13 cellular contexts compared by ENCODE assay signal in the genomic region with DNA sequence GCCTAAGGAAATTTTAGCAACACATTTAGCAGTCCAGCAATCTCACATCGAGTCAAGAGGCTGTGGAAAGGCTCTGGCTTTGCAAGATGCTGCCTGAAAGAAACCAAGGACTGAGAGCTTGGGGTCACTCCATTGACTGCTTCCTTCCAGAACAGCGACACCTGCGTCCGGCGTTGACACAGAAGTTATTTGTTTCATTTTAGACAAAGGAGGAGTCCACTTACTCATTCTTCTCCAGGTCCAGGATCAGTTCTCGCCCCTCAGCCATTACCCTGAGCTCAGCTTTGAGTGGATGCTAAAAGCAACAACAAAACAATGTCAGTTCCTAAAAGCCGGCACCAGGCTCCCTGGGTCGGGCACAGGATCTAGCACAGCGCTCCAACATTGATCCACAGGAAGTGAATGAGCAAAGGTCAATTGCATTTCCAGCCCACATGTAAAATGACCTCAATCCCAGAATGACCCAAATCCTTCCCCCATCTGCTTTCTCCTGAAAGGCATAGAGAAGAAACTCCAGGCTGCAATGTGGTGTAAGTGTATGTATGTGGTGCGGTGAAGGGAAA. TPM values are rescaled to one million over a fixed set of nuclear protein-coding genes. Genes with fewer than 3 reads are reported as not detected.
DNase-seq lines count a peak whose midpoint lies in the region; ATAC-seq and TF ChIP-seq lines count a peak whose summit lies in the region.
"Had no signal": no experiment of that assay in that cellular context is flagged by ENCODE, and none has a peak within 500 bp of the region (broad histone marks: within the 10 kb centered on the region; RNA-seq: fewer than 3 reads in every experiment).

No MANE protein-coding gene starts in this region.

- H3K4me2 ChIP-seq in skeletal muscle satellite cell (ENCODE audit: low read length) = peak overlapping the region; percentile 56

- intact Hi-C loops in left cardiac atrium (cut with DNase I) = loop anchor here in 1 of 2 donors (5.0 kb wide), 1 partner anchor 47 kb away; no protein-coding TSS in a partner anchor

- H3K9ac ChIP-seq in skeletal muscle satellite cell (ENCODE audit: low read depth, low read length) = peak overlapping the region; percentile 46

- TF ChIP-seq CTCF in GM12874 (IDR thresholded peaks at IDR 0.05; ENCODE audit: insufficient read depth, low read depth, low read length) = 0 out of 2 replicates have a peak, but pooled peaks have one; percentile 20

- peak overlapping the region; percentile 23 for H3K4me3 ChIP-seq in skeletal muscle satellite cell (ENCODE audit: low read length)

- H3K36me3 ChIP-seq in skeletal muscle satellite cell (ENCODE audit: insufficient read depth, low read length) = peaks cover 37% of the 10 kb centered on the region

- DNase-seq in left cardiac atrium = peak; percentile 40
- DNase-seq in DMS153 treated with DMSO at 0.1 percent for 48 hours (lab: John Stamatoyannopoulos, UW; ENCODE audit: unreplicated experiment) = no peak
- DNase-seq in NCI-H446 treated with DMSO at 0.1 percent for 48 hours (lab: John Stamatoyannopoulos, UW) = no peak
- DNase-seq in NCI-H524 treated with DMSO at 0.1 percent for 48 hours (lab: John Stamatoyannopoulos, UW) = no peak
- DNase-seq: activated gamma-delta T cell treated with Interleukin-2 at 50 U/mL for 16 hours; DMS153; naive thymus-derived CD4-positive, alpha-beta T cell; NCI-H1436 had no signal

- H3K9me3 ChIP-seq in skeletal muscle satellite cell (replicated peaks; ENCODE audit: low read length) = no peaks in the 10 kb centered on the region

- no peaks in the 10 kb centered on the region for H3K27me3 ChIP-seq in skeletal muscle satellite cell (ENCODE audit: control insufficient read depth, insufficient read depth, low read length)

- peaks cover 55% of the 10 kb centered on the region for H3K4me1 ChIP-seq in skeletal muscle satellite cell (ENCODE audit: control insufficient read depth, insufficient read depth, low read length)

- ATAC-seq in SK-N-SH treated with all-trans-retinoic acid at 6 μM for 48 hours (peak; percentile 2; the same call in 1 of the 3 replicates), left cardiac atrium (no peak), HG03095 (IDR thresholded peaks at IDR 0.05; ENCODE audit: unreplicated experiment) (no peak)
- ATAC-seq: esophagus mucosa; naive thymus-derived CD4-positive, alpha-beta T cell had no signal

TF ChIP-seq in SK-N-SH treated with all-trans-retinoic acid at 6 μM for 48 hours, 23 proteins besides CTCF, POLR2A, EP300 and RAD21:
- TF ChIP-seq, protein P1, sequence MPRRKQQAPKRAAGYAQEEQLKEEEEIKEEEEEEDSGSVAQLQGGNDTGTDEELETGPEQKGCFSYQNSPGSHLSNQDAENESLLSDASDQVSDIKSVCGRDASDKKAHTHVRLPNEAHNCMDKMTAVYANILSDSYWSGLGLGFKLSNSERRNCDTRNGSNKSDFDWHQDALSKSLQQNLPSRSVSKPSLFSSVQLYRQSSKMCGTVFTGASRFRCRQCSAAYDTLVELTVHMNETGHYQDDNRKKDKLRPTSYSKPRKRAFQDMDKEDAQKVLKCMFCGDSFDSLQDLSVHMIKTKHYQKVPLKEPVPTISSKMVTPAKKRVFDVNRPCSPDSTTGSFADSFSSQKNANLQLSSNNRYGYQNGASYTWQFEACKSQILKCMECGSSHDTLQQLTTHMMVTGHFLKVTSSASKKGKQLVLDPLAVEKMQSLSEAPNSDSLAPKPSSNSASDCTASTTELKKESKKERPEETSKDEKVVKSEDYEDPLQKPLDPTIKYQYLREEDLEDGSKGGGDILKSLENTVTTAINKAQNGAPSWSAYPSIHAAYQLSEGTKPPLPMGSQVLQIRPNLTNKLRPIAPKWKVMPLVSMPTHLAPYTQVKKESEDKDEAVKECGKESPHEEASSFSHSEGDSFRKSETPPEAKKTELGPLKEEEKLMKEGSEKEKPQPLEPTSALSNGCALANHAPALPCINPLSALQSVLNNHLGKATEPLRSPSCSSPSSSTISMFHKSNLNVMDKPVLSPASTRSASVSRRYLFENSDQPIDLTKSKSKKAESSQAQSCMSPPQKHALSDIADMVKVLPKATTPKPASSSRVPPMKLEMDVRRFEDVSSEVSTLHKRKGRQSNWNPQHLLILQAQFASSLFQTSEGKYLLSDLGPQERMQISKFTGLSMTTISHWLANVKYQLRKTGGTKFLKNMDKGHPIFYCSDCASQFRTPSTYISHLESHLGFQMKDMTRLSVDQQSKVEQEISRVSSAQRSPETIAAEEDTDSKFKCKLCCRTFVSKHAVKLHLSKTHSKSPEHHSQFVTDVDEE (CRISPR knock-in tag; IDR thresholded peaks at IDR 0.05) = no peak
- TF ChIP-seq ARNTL (CRISPR knock-in tag; IDR thresholded peaks at IDR 0.05; ENCODE audit: borderline replicate concordance, low read depth) (no peak), ZNF8 (CRISPR knock-in tag; IDR thresholded peaks at IDR 0.05) (no peak), ZC3H10 (CRISPR knock-in tag; IDR thresholded peaks at IDR 0.05) (no peak), PPARA (CRISPR knock-in tag; IDR thresholded peaks at IDR 0.05; ENCODE audit: borderline replicate concordance) (no peak), ZFP30 (CRISPR knock-in tag; IDR thresholded peaks at IDR 0.05) (no peak), ISL1 (CRISPR knock-in tag; IDR thresholded peaks at IDR 0.05) (no peak), CSDC2 (CRISPR knock-in tag; IDR thresholded peaks at IDR 0.05) (no peak), OSR1 (CRISPR knock-in tag; IDR thresholded peaks at IDR 0.05) (no peak), TCF4 (CRISPR knock-in tag; IDR thresholded peaks at IDR 0.05; ENCODE audit: borderline replicate concordance) (no peak), BACH2 (CRISPR knock-in tag; IDR thresholded peaks at IDR 0.05; ENCODE audit: borderline replicate concordance) (no peak), GLIS3 (CRISPR knock-in tag; IDR thresholded peaks at IDR 0.05) (no peak), ZNF70 (CRISPR knock-in tag; IDR thresholded peaks at IDR 0.05) (no peak)
- TF ChIP-seq, protein P2, sequence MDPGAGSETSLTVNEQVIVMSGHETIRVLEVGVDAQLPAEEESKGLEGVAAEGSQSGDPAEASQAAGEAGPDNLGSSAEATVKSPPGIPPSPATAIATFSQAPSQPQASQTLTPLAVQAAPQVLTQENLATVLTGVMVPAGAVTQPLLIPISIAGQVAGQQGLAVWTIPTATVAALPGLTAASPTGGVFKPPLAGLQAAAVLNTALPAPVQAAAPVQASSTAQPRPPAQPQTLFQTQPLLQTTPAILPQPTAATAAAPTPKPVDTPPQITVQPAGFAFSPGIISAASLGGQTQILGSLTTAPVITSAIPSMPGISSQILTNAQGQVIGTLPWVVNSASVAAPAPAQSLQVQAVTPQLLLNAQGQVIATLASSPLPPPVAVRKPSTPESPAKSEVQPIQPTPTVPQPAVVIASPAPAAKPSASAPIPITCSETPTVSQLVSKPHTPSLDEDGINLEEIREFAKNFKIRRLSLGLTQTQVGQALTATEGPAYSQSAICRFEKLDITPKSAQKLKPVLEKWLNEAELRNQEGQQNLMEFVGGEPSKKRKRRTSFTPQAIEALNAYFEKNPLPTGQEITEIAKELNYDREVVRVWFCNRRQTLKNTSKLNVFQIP (CRISPR knock-in tag; IDR thresholded peaks at IDR 0.05; ENCODE audit: borderline replicate concordance, low read depth) = no peak
TF ChIP-seq in SK-N-SH treated with all-trans-retinoic acid at 6 μM for 48 hours: peak in this region for 0.

RNA-seq across cellular contexts. Expression of gene ADAM19, which starts 11.3 kb away (rescaled TPM):
- 10 to 100 TPM; 19.0 to 57.5 TPM for total RNA-seq in left cardiac atrium
- total RNA-seq in skeletal muscle satellite cell (2012; rRNA removed) = 0.76 and 7.6 TPM in 2 replicates
